In genomic region chr9:69655065-69655464, GRCh38 we compare ENCODE assay signal across 21 cellular contexts. TPM values are rescaled to one million over a fixed set of nuclear protein-coding genes. Genes with fewer than 3 reads are reported as not detected.
A peak's percentile ranks its signal among the peaks of the same experiment; 100 is the strongest.
DNase-seq lines count a peak whose midpoint lies in the region; ATAC-seq, FAIRE-seq and TF ChIP-seq lines count a peak whose summit lies in the region.
"Had no signal": no experiment of that assay in that cellular context is flagged by ENCODE, and none has a peak within 500 bp of the region (broad histone marks: within the 10 kb centered on the region; RNA-seq: fewer than 3 reads in every experiment).

No MANE protein-coding gene starts in this region.

- WGBS in right lobe of liver (ENCODE audit: insufficient coverage, low coverage, low lambda C conversion rate, missing lambda C conversion rate): 81% methylated on average over 2 of the region's 2 CpGs
- 13% methylated on average over 2 of the region's 2 CpGs for WGBS in HepG2 (ENCODE audit: low lambda C conversion rate)

- CTCF ChIA-PET in HepG2 (lab: Yijun Ruan, JAX; ENCODE audit: low intra/inter-chr PET ratio, low total read pairs): no interaction called here
- CTCF ChIA-PET in OCI-LY7 (lab: Charles Lee; ENCODE audit: unreplicated experiment): no interaction called here

- BruUV-seq in HepG2 (replicated peaks; lab: Mats Ljungman, UMichigan) (no TSS peak), OCI-LY7 (replicated peaks; lab: Mats Ljungman, UMichigan) (no TSS peak)

- no peaks in the 10 kb centered on the region for H3K9me3 ChIP-seq in right lobe of liver
- no peaks in the 10 kb centered on the region for H3K9me3 ChIP-seq in HepG2 (ENCODE audit: low read length)
- H3K9me3 ChIP-seq in OCI-LY7 (ENCODE audit: low read length): no peaks in the 10 kb centered on the region

- H3K27me3 ChIP-seq in right lobe of liver: no peaks in the 10 kb centered on the region
- H3K27me3 ChIP-seq in HepG2 (ENCODE audit: control insufficient read depth in 1 of 2, insufficient read depth in 2 of 2, low read length in 2 of 2): no peaks in the 10 kb centered on the region
- no peaks in the 10 kb centered on the region for H3K27me3 ChIP-seq in foreskin keratinocyte

- no peak for TF ChIP-seq RAD21 in HepG2 (CRISPR knock-in tag; IDR thresholded peaks at IDR 0.05)

- H3K36me3 ChIP-seq in right lobe of liver (no peaks in the 10 kb centered on the region), HepG2 (replicated peaks in 1 of 2; ENCODE audit: control insufficient read depth in 1 of 2, insufficient read depth in 2 of 2, low read length in 2 of 2) (no peaks in the 10 kb centered on the region), OCI-LY7 (ENCODE audit: insufficient read depth, low read length) (no peaks in the 10 kb centered on the region)

- no peak overlapping the region for H3K9ac ChIP-seq in HepG2 (ENCODE audit: insufficient read depth, low read depth, low read length)

- H3K4me2 ChIP-seq in HepG2 (ENCODE audit: low read depth, low read length) (no peak overlapping the region), OCI-LY7 (ENCODE audit: low read length) (no peak overlapping the region)

- peak overlapping the region in 2 of 3 donors; percentile 9 to 97 for H3K27ac ChIP-seq in right lobe of liver
- no peak overlapping the region for H3K27ac ChIP-seq in HepG2 (ENCODE audit: extremely low read length, insufficient read depth, low read length)
- H3K27ac ChIP-seq in OCI-LY7 (ENCODE audit: low read depth, low read length, poor library complexity, severe bottlenecking): no peak overlapping the region
- H3K27ac ChIP-seq in foreskin keratinocyte: no peak overlapping the region

- in situ Hi-C loops in HepG2 (cut with HindIII; ENCODE audit: extremely low pct_ligation_motif_present, low pct_unique_long_range_greater_than_20kb): no loop called here

- no peak overlapping the region for H3K4me3 ChIP-seq in right lobe of liver
- no peak overlapping the region for H3K4me3 ChIP-seq in HepG2 (replicated peaks in 1 of 3; ENCODE audit: insufficient read depth in 1 of 3, low read depth in 2 of 3, low read length in 3 of 3)
- H3K4me3 ChIP-seq in OCI-LY7 (ENCODE audit: low read depth, low read length, poor library complexity, severe bottlenecking): no peak overlapping the region

- H2AFZ ChIP-seq in HepG2 (ENCODE audit: low read length) (no peak overlapping the region), OCI-LY7 (ENCODE audit: low read length) (no peak overlapping the region)

- ATAC-seq in right lobe of liver: no peak
- no peak for ATAC-seq in HepG2
- ATAC-seq in foreskin keratinocyte: no peak
- no peak for ATAC-seq in HG03460 (IDR thresholded peaks at IDR 0.05; ENCODE audit: unreplicated experiment)
- ATAC-seq in GM19467 (IDR thresholded peaks at IDR 0.05; ENCODE audit: unreplicated experiment): no peak
- ATAC-seq: Right ventricle myocardium inferior had no signal

- H3K9me2 ChIP-seq in OCI-LY7 (ENCODE audit: insufficient read depth, low read length): no peaks in the 10 kb centered on the region

- FAIRE-seq in HepG2 (lab: Jason Lieb, UNC): no peak
- FAIRE-seq: H54, HTR-8/SVneo had no signal

- DNase-seq in right lobe of liver (no peak), HepG2 (ENCODE audit: low spot score) (no peak), OCI-LY7 (ENCODE audit: low spot score) (no peak), foreskin keratinocyte (no peak), SIG-M5 (lab: John Stamatoyannopoulos, UW) (no peak), NCI-H510A (lab: John Stamatoyannopoulos, UW) (no peak)
- DNase-seq: Calu3; CD4-positive, alpha-beta memory T cell; DMS79; NCI-H1105 treated with DMSO at 0.1 percent for 48 hours; NCI-H187; NCI-H2107; NCI-H2227 treated with DMSO at 0.1 percent for 48 hours; NCI-H524 treated with DMSO at 0.1 percent for 48 hours; T-helper 1 cell had no signal

- TF ChIP-seq CTCF in right lobe of liver (IDR thresholded peaks at IDR 0.05) (no peak), HepG2 (CRISPR knock-in tag; IDR thresholded peaks at IDR 0.05) (no peak), OCI-LY7 (conservative IDR thresholded peaks at IDR 0.05; ENCODE audit: low read length) (peak; percentile 36; the same call in 1 of the 2 replicates), foreskin keratinocyte (conservative IDR thresholded peaks at IDR 0.05) (peak; percentile 43)

- intact Hi-C loops in right lobe of liver (cut with DNase I): no loop called here
- intact Hi-C loops in HepG2 (cut with micrococcal nuclease; ENCODE audit: unreplicated experiment): loop anchor here (10.0 kb wide), 1 partner anchor 230 kb away; no protein-coding TSS in a partner anchor
- intact Hi-C loops in OCI-LY7 (cut with micrococcal nuclease; ENCODE audit: unreplicated experiment): no loop called here

- H3K79me2 ChIP-seq in HepG2 (ENCODE audit: insufficient read depth, low read length): no peaks in the 10 kb centered on the region
- H3K79me2 ChIP-seq in OCI-LY7 (ENCODE audit: insufficient read depth, low read depth, low read length): no peaks in the 10 kb centered on the region

- TF ChIP-seq POLR2A in right lobe of liver (IDR thresholded peaks at IDR 0.05) (no peak), HepG2 (IDR thresholded peaks at IDR 0.05; ENCODE audit: insufficient read depth in 1 of 2, low read depth in 2 of 2, low read length in 2 of 2) (no peak)

- H4K20me1 ChIP-seq in HepG2 (ENCODE audit: insufficient read depth, low read length): no peaks in the 10 kb centered on the region
- H4K20me1 ChIP-seq in OCI-LY7 (ENCODE audit: insufficient read depth, low read length): no peaks in the 10 kb centered on the region

- no peak for TF ChIP-seq EP300 in HepG2 (IDR thresholded peaks at IDR 0.05; ENCODE audit: low read depth in 2 of 2, low read length in 2 of 2)
- TF ChIP-seq EP300 in HepG2 (CRISPR knock-in tag; IDR thresholded peaks at IDR 0.05; ENCODE audit: borderline replicate concordance): no peak

- POLR2A ChIA-PET in HepG2 (lab: Yijun Ruan, JAX) (no interaction called here), OCI-LY7 (lab: Charles Lee) (no interaction called here)

- H3K4me1 ChIP-seq in right lobe of liver: peaks cover 0 to 28% (median 10%) of the 10 kb centered on the region in 4 donors
- H3K4me1 ChIP-seq in HepG2 (ENCODE audit: insufficient read depth, low read length): no peaks in the 10 kb centered on the region
- H3K4me1 ChIP-seq in OCI-LY7 (ENCODE audit: insufficient read depth, low read length, poor library complexity, severe bottlenecking): no peaks in the 10 kb centered on the region
- no peaks in the 10 kb centered on the region for H3K4me1 ChIP-seq in foreskin keratinocyte

TF ChIP-seq in HepG2, 621 proteins besides CTCF, POLR2A, EP300 and RAD21:
- no peak for TF ChIP-seq ZC3H13 (CRISPR knock-in tag; IDR thresholded peaks at IDR 0.05)

RNA-seq across cellular contexts. Expression of gene APBA1, which starts 17.1 kb away (rescaled TPM):
- total RNA-seq in right lobe of liver (10 to 100 TPM in 4 of 6 experiments, 1 to 10 TPM in 2; 6.6 to 25.5 (median 16.7) TPM), HepG2 (2016; rRNA removed; fragmentation: Illumina TruSeq; extraction: Trizol) (0.15 TPM in 1 of 2 replicates, not detected in the other), OCI-LY7 (2022) (not detected in 2 replicates), foreskin keratinocyte (2.1 and 3.2 TPM in 2 replicates)
- not detected in 2 replicates for total RNA-seq in HepG2 (2016; cell fraction: cytosol; rRNA removed; fragmentation: Illumina TruSeq; extraction: Trizol; ENCODE audit: low read depth)
- total RNA-seq in HepG2 (2016; cell fraction: insoluble cytoplasmic fraction; rRNA removed; fragmentation: Illumina TruSeq; extraction: Trizol): not detected in 2 replicates
- 0.03 TPM in 1 of 2 replicates, not detected in the other for total RNA-seq in HepG2 (2016; cell fraction: membrane; rRNA removed; fragmentation: Illumina TruSeq; extraction: Trizol)
- not detected in 2 replicates for total RNA-seq in HepG2 (2016; cell fraction: nucleus; rRNA removed; fragmentation: Illumina TruSeq; extraction: Trizol)
- polyA plus RNA-seq in HepG2 (2011; rRNA removed) (0.01 TPM in 1 of 2 replicates, not detected in the other), foreskin keratinocyte (0.57 and 0.85 TPM in 2 replicates)
- 0.01 TPM in 2 replicates for polyA plus RNA-seq in HepG2 (2011; cell fraction: cytosol; rRNA removed)
- polyA plus RNA-seq in HepG2 (2011; cell fraction: nucleus; rRNA removed): 0.02 TPM in 1 of 2 replicates, not detected in the other
- polyA plus RNA-seq in HepG2 (2012): 0.21 TPM in 1 of 2 replicates, not detected in the other
- not detected in 2 replicates for polyA plus RNA-seq in HepG2 (2016; cell fraction: cytosol; fragmentation: Illumina TruSeq; extraction: Trizol; ENCODE audit: low read depth)
- polyA plus RNA-seq in HepG2 (2016; cell fraction: insoluble cytoplasmic fraction; fragmentation: Illumina TruSeq; extraction: Trizol; ENCODE audit: low read depth): 0.03 TPM in 1 of 2 replicates, not detected in the other
- not detected in 2 replicates for polyA plus RNA-seq in HepG2 (2016; cell fraction: membrane; fragmentation: Illumina TruSeq; extraction: Trizol; ENCODE audit: low read depth)
- polyA plus RNA-seq in HepG2 (2016; cell fraction: nucleus; fragmentation: Illumina TruSeq; extraction: Trizol; ENCODE audit: insufficient read depth, low read depth): not detected in 2 replicates
- not detected in 2 replicates for polyA minus RNA-seq in HepG2 (2011; rRNA and poly(A)+ RNA removed; ENCODE audit: low replicate concordance)
- polyA minus RNA-seq in HepG2 (2011; cell fraction: cytosol; rRNA and poly(A)+ RNA removed): not detected in 2 replicates
- polyA minus RNA-seq in HepG2 (2011; cell fraction: nucleus; rRNA and poly(A)+ RNA removed): not detected in 2 replicates
- 0.03 TPM in 1 of 2 replicates, not detected in the other for total RNA-seq in OCI-LY7 (2014; rRNA removed; shearing (Covaris generic))
- polyA plus RNA-seq: IgD-negative memory B cell had no signal

Comparison
In these comparisons a context has a peak if more than half of its experiments do, and no peak if none do; other contexts are left out.
1. H3K27ac ChIP-seq: peak in right lobe of liver (2 of 3); none in HepG2 (single experiment), OCI-LY7 (single experiment) and foreskin keratinocyte (single experiment).
2. CTCF ChIP-seq: peak in OCI-LY7 (single experiment) and foreskin keratinocyte (single experiment); none in right lobe of liver (0 of 4) and HepG2 (single experiment).